ENCODE assay signal across 1 cellular context in genomic region chr5:58454025-58454424, GRCh38.
TF ChIP-seq lines count a peak whose summit lies in the region.

No MANE protein-coding gene starts in this region.

TF ChIP-seq in HepG2, 621 proteins besides CTCF, POLR2A, EP300 and RAD21:
- TF ChIP-seq HNF4A (CRISPR knock-in tag; IDR thresholded peaks at IDR 0.05) = 0 out of 2 replicates have a peak, but pooled peaks have one; percentile 15
- no peak for TF ChIP-seq NCOR1 (IDR thresholded peaks at IDR 0.05; ENCODE audit: borderline replicate concordance, low read length)
TF ChIP-seq in HepG2: peak in this region for 1.
